Comparison of ENCODE assay signal across 1 cellular context in genomic region chr1:26887125-26887524, GRCh38.
TF ChIP-seq lines count a peak whose summit lies in the region.

No MANE protein-coding gene starts in this region.

TF ChIP-seq in GM12878, 131 proteins besides CTCF, POLR2A, EP300 and RAD21:
- TF ChIP-seq ZNF384 (IDR thresholded peaks at IDR 0.05; ENCODE audit: borderline replicate concordance, low read depth, low read length) (no peak), RUNX3 (IDR thresholded peaks at IDR 0.05; ENCODE audit: low read length) (no peak), POLR2AphosphoS5 (IDR thresholded peaks at IDR 0.05; ENCODE audit: low read length) (no peak), CBX5 (IDR thresholded peaks at IDR 0.05; ENCODE audit: low read depth) (no peak), SKIL (IDR thresholded peaks at IDR 0.05; ENCODE audit: low read depth, poor library complexity, severe bottlenecking) (no peak), NR2C2 (IDR thresholded peaks at IDR 0.05; ENCODE audit: borderline replicate concordance, control insufficient read depth, insufficient read length, low read depth) (no peak), POU2F2 (IDR thresholded peaks at IDR 0.05; ENCODE audit: borderline replicate concordance, low read depth, low read length) (no peak), IKZF2 (IDR thresholded peaks at IDR 0.05) (no peak), TCF12 (IDR thresholded peaks at IDR 0.05; ENCODE audit: low read depth, low read length) (no peak), ZZZ3 (IDR thresholded peaks at IDR 0.05; ENCODE audit: control insufficient read depth, insufficient read length, low read depth) (no peak), TCF3 (IDR thresholded peaks at IDR 0.05; ENCODE audit: borderline replicate concordance, insufficient read depth, low read depth, low read length) (no peak), IKZF1 (conservative IDR thresholded peaks at IDR 0.05) (no peak), TAF1 (IDR thresholded peaks at IDR 0.05; ENCODE audit: borderline replicate concordance, low read depth, low read length) (no peak), RELB (IDR thresholded peaks at IDR 0.05; ENCODE audit: low read depth) (no peak), MLLT1 (IDR thresholded peaks at IDR 0.05) (no peak), MTA3 (IDR thresholded peaks at IDR 0.05; ENCODE audit: borderline replicate concordance, low read length) (no peak), ATF3 (IDR thresholded peaks at IDR 0.05; ENCODE audit: borderline replicate concordance, extremely low read depth, low read depth, low read length) (no peak)
